Comparison of ENCODE assay signal across 12 cellular contexts in the genomic region with DNA sequence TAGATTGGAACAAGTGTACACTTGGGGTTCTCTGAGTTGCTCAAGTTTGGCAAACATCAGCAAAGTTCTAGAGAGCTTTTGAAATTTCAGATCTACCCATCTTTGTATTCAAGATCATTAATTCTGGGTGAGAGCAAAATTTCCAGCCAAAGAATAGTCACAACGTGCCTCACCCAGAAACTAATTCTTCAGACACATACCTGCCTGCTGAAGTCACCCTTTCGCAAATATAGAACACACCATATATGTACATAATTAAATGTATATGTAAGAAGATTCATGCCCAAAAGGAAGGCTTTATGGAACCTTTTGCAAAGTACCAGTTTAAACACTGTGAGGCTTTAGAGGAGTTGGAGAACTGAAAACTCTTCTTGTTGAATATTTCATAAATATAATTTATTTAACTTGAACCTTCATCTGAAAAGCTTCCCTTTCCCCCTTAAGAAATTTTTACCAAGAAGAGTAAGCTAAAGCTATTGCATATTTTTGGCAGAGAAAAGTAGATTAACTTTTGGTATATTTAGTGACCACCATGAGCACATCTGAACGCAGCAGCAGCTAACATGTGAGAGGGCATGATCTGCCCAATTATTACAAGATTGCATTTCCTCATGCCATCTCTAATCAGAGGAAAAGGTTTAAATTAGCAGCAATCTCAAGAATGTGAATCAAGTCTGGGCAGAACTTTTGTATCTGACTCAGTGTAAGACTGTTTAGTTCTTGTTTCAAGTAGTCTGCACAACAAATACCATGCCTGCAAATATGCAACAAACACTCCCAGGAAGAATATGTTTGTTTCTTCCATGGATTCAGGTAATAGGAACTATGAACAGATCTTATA. TPM values are rescaled to one million over a fixed set of nuclear protein-coding genes. Genes with fewer than 3 reads are reported as not detected.
DNase-seq lines count a peak whose midpoint lies in the region; ATAC-seq and TF ChIP-seq lines count a peak whose summit lies in the region.
"Had no signal": no experiment of that assay in that cellular context is flagged by ENCODE, and none has a peak within 500 bp of the region (broad histone marks: within the 10 kb centered on the region; RNA-seq: fewer than 3 reads in every experiment).

No MANE protein-coding gene starts in this region.

- 38 to 45% methylated on average over 3 of the region's 3 CpGs for WGBS in esophagus, 2 donors

- no peaks in the 10 kb centered on the region for H3K27me3 Mint-ChIP-seq in osteocyte (ENCODE audit: unreplicated experiment)
- peaks cover 14% of the 10 kb centered on the region for H3K27me3 Mint-ChIP-seq in activated CD4-positive, alpha-beta T cell treated with anti-CD3 and anti-CD28 coated beads, Interleukin-2, amount 10 ng/mL, durations not matched to agents 7 days and 5 days

- CTCF ChIA-PET in RWPE1 (lab: Yijun Ruan, JAX): no interaction called here
- CTCF ChIA-PET in activated CD4-positive, alpha-beta T cell treated with anti-CD3 and anti-CD28 coated beads, Interleukin-2, amount 10 ng/mL, durations not matched to agents 7 days and 5 days (lab: Charles Lee): no interaction called here

- no peaks in the 10 kb centered on the region for H3K27me3 ChIP-seq in esophagus (ENCODE audit: control insufficient read depth in 1 of 2, insufficient read depth in 2 of 2, low read length in 2 of 2)

- no peaks in the 10 kb centered on the region for H3K9me3 ChIP-seq in esophagus (ENCODE audit: control insufficient read depth in 2 of 2, insufficient read depth in 1 of 2, low read depth in 1 of 2, low read length in 1 of 2)

- H3K4me1 Mint-ChIP-seq in osteocyte (ENCODE audit: unreplicated experiment): peaks cover 100% of the 10 kb centered on the region
- H3K4me1 Mint-ChIP-seq in activated CD4-positive, alpha-beta T cell treated with anti-CD3 and anti-CD28 coated beads, Interleukin-2, amount 10 ng/mL, durations not matched to agents 7 days and 5 days: no peaks in the 10 kb centered on the region
- H3K4me1 Mint-ChIP-seq: CD14-positive monocyte had no signal

- POLR2A ChIA-PET in RWPE1 (lab: Yijun Ruan, JAX; ENCODE audit: low non-redundant PET): no interaction called here
- POLR2A ChIA-PET in activated CD4-positive, alpha-beta T cell treated with anti-CD3 and anti-CD28 coated beads, Interleukin-2, amount 10 ng/mL, durations not matched to agents 7 days and 5 days (lab: Charles Lee): no interaction called here

- H3K27ac Mint-ChIP-seq in osteocyte (ENCODE audit: unreplicated experiment): peak overlapping the region; percentile 74
- no peak overlapping the region for H3K27ac Mint-ChIP-seq in activated CD4-positive, alpha-beta T cell treated with anti-CD3 and anti-CD28 coated beads, Interleukin-2, amount 10 ng/mL, durations not matched to agents 7 days and 5 days
- H3K27ac Mint-ChIP-seq: CD14-positive monocyte had no signal

- TF ChIP-seq CTCF in RWPE1 (conservative IDR thresholded peaks at IDR 0.05; ENCODE audit: low read depth) (no peak), osteocyte (IDR thresholded peaks at IDR 0.05) (no peak)

- no peaks in the 10 kb centered on the region for H3K36me3 ChIP-seq in esophagus (ENCODE audit: control insufficient read depth in 2 of 2, insufficient read depth in 2 of 2, low read length in 1 of 2)

- H3K4me1 ChIP-seq in esophagus (ENCODE audit: control insufficient read depth in 2 of 2, insufficient read depth in 2 of 2, low read length in 1 of 2): peaks cover 0 to 2% of the 10 kb centered on the region in 2 donors

- H3K27ac ChIP-seq in RWPE1: no peak overlapping the region
- H3K27ac ChIP-seq in esophagus (ENCODE audit: low read depth in 2 of 2, low read length in 1 of 2): peak overlapping the region; percentile 74 to 85

- H3K4me3 Mint-ChIP-seq in osteocyte (ENCODE audit: unreplicated experiment): peak overlapping the region; percentile 19
- no peak overlapping the region for H3K4me3 Mint-ChIP-seq in activated CD4-positive, alpha-beta T cell treated with anti-CD3 and anti-CD28 coated beads, Interleukin-2, amount 10 ng/mL, durations not matched to agents 7 days and 5 days
- H3K4me3 Mint-ChIP-seq: activated T-cell treated with anti-CD3 and anti-CD28 coated beads, Interleukin-2, amount 50 U/mL, for 4 hours; CD14-positive monocyte had no signal

- DNase-seq in ELR (ENCODE audit: low read depth) (peak; percentile 79), RWPE1 (ENCODE audit: low spot score) (peak; percentile 36), osteocyte (ENCODE audit: extremely low spot score, unreplicated experiment) (no peak), NCI-H345 treated with DMSO at 0.1 percent for 48 hours (lab: John Stamatoyannopoulos, UW; ENCODE audit: unreplicated experiment) (no peak)
- DNase-seq in stimulated activated naive CD8-positive, alpha-beta T cell treated with anti-CD3 and anti-CD28 coated beads, Interleukin-15, Interleukin-2, amounts not matched to agents 100 U/mL and 50 U/mL, for 24 hours: no peak
- no peak for DNase-seq in activated CD4-positive, alpha-beta T cell treated with anti-CD3 and anti-CD28 coated beads, Interleukin-2, amount 10 ng/mL, durations not matched to agents 7 days and 5 days
- DNase-seq: activated T-cell treated with anti-CD3 and anti-CD28 coated beads, Interleukin-2, amount 50 U/mL, for 4 hours; NCI-H1105; stimulated activated CD4-positive, alpha-beta T cell treated with anti-CD3 and anti-CD28 coated beads, Interleukin-12 subunit alpha, Interleukin-12 subunit beta, amount 100 ng/mL, for 4 hours had no signal

- no peak for ATAC-seq in stimulated activated naive CD8-positive, alpha-beta T cell treated with anti-CD3 and anti-CD28 coated beads, Interleukin-15, Interleukin-2, amounts not matched to agents 100 U/mL and 50 U/mL, for 24 hours
- no peak for ATAC-seq in GM21825 (IDR thresholded peaks at IDR 0.05; ENCODE audit: unreplicated experiment)
- ATAC-seq: activated T-cell treated with anti-CD3 and anti-CD28 coated beads, Interleukin-2, amount 50 U/mL, for 4 hours had no signal

- peaks cover 40% of the 10 kb centered on the region for H3K36me3 Mint-ChIP-seq in osteocyte (ENCODE audit: unreplicated experiment)
- H3K36me3 Mint-ChIP-seq in activated CD4-positive, alpha-beta T cell treated with anti-CD3 and anti-CD28 coated beads, Interleukin-2, amount 10 ng/mL, durations not matched to agents 7 days and 5 days (ENCODE audit: low read depth): no peaks in the 10 kb centered on the region
- H3K36me3 Mint-ChIP-seq: CD14-positive monocyte had no signal

- peak overlapping the region in 1 of 2 donors; percentile 16 for H3K4me3 ChIP-seq in esophagus (ENCODE audit: low read depth in 1 of 2, low read length in 2 of 2)

- H3K9me3 Mint-ChIP-seq in osteocyte (ENCODE audit: unreplicated experiment): no peaks in the 10 kb centered on the region
- no peaks in the 10 kb centered on the region for H3K9me3 Mint-ChIP-seq in activated CD4-positive, alpha-beta T cell treated with anti-CD3 and anti-CD28 coated beads, Interleukin-2, amount 10 ng/mL, durations not matched to agents 7 days and 5 days
- H3K9me3 Mint-ChIP-seq: activated T-cell treated with anti-CD3 and anti-CD28 coated beads, Interleukin-2, amount 50 U/mL, for 4 hours had no signal

RNA-seq across cellular contexts. Expression of a gene that starts 8.2 kb away (rescaled TPM):
- polyA plus RNA-seq in esophagus: 100 to 1,000 TPM in 1 of 2 donors, 10 to 100 TPM in 1; 47.6 to 151 TPM
- 146 and 160 TPM in 2 replicates for total RNA-seq in osteocyte
- not detected for total RNA-seq in activated CD4-positive, alpha-beta T cell treated with anti-CD3 and anti-CD28 coated beads, Interleukin-2, amount 10 ng/mL, durations not matched to agents 7 days and 5 days
- polyA plus RNA-seq: CD14-positive monocyte had no signal

Comparison
In these comparisons a context has a peak if more than half of its experiments do, and no peak if none do; other contexts are left out.
1. DNase-seq: peak in ELR (single experiment) and RWPE1 (single experiment); none in osteocyte (single experiment), stimulated activated naive CD8-positive, alpha-beta T cell treated with anti-CD3 and anti-CD28 coated beads, Interleukin-15, Interleukin-2, amounts not matched to agents 100 U/mL and 50 U/mL, for 24 hours (single experiment), activated CD4-positive, alpha-beta T cell treated with anti-CD3 and anti-CD28 coated beads, Interleukin-2, amount 10 ng/mL, durations not matched to agents 7 days and 5 days (single experiment) and NCI-H345 treated with DMSO at 0.1 percent for 48 hours (single experiment).
2. RNA of a gene that starts 8.2 kb away (total RNA-seq): 146 to 160 TPM in osteocyte; not detected in activated CD4-positive, alpha-beta T cell treated with anti-CD3 and anti-CD28 coated beads, Interleukin-2, amount 10 ng/mL, durations not matched to agents 7 days and 5 days; every median in the first group is over 100 times any median in the second.